ENCODE assay signal across 1 cellular context in the genomic region with DNA sequence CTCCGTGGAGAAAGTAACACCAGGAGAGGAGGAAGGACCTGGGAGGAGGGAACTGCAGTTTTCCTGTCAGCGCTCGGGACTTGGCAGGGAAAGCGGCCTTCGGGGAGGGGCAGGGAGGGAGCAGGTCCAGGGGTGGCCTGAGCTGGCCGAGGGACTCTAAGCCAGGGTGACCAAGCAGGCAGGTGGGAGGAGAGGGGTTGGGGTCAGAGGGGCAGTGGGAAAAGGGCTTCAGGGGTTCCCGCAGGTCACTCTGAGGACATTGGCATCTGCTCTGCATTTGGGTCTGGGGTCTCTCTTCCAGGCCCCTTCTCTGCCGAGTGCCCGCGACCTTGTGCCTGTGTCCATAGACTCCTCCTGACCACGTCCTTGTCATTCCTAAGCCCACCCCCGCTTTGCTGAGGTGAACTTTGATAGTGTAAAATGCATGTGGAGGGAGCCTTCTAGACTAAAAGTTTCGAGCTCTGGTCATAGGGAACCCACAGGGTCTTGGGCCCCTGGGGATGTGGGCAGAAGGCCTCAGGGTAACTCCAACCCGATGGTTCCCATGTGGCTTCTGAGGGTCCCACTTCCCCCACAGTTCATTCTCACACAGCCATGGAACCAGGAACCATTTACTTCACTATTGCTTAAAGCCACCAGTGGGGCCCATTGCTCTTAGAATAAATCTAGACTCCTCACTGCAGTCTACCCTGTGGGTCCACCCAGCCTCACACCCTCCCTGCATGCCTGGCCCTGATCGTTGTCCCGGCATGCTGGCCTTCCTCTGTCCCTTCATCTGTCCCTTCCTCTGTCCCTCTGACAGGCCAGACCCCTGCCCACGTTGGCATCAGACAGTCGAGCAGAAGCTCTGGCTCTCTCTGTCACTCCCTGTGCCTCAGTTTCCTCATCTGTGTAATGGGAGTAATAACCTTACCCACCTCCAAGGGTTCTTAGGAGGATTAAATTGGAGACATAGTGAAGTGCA.
TF ChIP-seq lines count a peak whose summit lies in the region.

No MANE protein-coding gene starts in this region.

TF ChIP-seq in H1, 55 proteins besides CTCF, POLR2A, EP300 and RAD21:
- TF ChIP-seq, protein P1, sequence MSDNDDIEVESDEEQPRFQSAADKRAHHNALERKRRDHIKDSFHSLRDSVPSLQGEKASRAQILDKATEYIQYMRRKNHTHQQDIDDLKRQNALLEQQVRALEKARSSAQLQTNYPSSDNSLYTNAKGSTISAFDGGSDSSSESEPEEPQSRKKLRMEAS (IDR thresholded peaks at IDR 0.05): no peak
- no peak for TF ChIP-seq CHD2 (IDR thresholded peaks at IDR 0.05; ENCODE audit: low read length)
- TF ChIP-seq KDM4A (IDR thresholded peaks at IDR 0.05; ENCODE audit: low read depth, low read length, severe bottlenecking): no peak
- TF ChIP-seq, protein P2, sequence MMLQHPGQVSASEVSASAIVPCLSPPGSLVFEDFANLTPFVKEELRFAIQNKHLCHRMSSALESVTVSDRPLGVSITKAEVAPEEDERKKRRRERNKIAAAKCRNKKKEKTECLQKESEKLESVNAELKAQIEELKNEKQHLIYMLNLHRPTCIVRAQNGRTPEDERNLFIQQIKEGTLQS (IDR thresholded peaks at IDR 0.05; ENCODE audit: insufficient read depth, low read depth, low read length): no peak
- TF ChIP-seq, protein P3, sequence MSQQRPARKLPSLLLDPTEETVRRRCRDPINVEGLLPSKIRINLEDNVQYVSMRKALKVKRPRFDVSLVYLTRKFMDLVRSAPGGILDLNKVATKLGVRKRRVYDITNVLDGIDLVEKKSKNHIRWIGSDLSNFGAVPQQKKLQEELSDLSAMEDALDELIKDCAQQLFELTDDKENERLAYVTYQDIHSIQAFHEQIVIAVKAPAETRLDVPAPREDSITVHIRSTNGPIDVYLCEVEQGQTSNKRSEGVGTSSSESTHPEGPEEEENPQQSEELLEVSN (IDR thresholded peaks at IDR 0.05): no peak
- TF ChIP-seq, protein P4, sequence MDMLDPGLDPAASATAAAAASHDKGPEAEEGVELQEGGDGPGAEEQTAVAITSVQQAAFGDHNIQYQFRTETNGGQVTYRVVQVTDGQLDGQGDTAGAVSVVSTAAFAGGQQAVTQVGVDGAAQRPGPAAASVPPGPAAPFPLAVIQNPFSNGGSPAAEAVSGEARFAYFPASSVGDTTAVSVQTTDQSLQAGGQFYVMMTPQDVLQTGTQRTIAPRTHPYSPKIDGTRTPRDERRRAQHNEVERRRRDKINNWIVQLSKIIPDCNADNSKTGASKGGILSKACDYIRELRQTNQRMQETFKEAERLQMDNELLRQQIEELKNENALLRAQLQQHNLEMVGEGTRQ (IDR thresholded peaks at IDR 0.05; ENCODE audit: low read length): no peak
- TF ChIP-seq TAF7 (optimal IDR thresholded peaks at IDR 0.05; ENCODE audit: borderline replicate concordance, low read depth, low read length): no peak
- TF ChIP-seq POLR2AphosphoS5 (IDR thresholded peaks at IDR 0.05; ENCODE audit: low read depth, low read length): no peak
- no peak for TF ChIP-seq RFX5 (IDR thresholded peaks at IDR 0.05; ENCODE audit: borderline replicate concordance, low read depth, low read length)
- no peak for TF ChIP-seq RXRA (IDR thresholded peaks at IDR 0.05; ENCODE audit: insufficient read depth, low read depth, low read length)
- TF ChIP-seq SIN3A (conservative IDR thresholded peaks at IDR 0.05 in 1 of 2, IDR thresholded peaks at IDR 0.05 in 1 of 2; ENCODE audit: low read depth in 1 of 2, low read length in 2 of 2): no peak
- TF ChIP-seq, protein P5, sequence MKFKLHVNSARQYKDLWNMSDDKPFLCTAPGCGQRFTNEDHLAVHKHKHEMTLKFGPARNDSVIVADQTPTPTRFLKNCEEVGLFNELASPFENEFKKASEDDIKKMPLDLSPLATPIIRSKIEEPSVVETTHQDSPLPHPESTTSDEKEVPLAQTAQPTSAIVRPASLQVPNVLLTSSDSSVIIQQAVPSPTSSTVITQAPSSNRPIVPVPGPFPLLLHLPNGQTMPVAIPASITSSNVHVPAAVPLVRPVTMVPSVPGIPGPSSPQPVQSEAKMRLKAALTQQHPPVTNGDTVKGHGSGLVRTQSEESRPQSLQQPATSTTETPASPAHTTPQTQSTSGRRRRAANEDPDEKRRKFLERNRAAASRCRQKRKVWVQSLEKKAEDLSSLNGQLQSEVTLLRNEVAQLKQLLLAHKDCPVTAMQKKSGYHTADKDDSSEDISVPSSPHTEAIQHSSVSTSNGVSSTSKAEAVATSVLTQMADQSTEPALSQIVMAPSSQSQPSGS (IDR thresholded peaks at IDR 0.05; ENCODE audit: low read length): no peak
- no peak for TF ChIP-seq RNF2 (IDR thresholded peaks at IDR 0.05; ENCODE audit: borderline replicate concordance, low read depth, low read length, missing control alignments, poor library complexity, severe bottlenecking)
